Comparison of ENCODE assay signal across 1 cellular context in the genomic region with DNA sequence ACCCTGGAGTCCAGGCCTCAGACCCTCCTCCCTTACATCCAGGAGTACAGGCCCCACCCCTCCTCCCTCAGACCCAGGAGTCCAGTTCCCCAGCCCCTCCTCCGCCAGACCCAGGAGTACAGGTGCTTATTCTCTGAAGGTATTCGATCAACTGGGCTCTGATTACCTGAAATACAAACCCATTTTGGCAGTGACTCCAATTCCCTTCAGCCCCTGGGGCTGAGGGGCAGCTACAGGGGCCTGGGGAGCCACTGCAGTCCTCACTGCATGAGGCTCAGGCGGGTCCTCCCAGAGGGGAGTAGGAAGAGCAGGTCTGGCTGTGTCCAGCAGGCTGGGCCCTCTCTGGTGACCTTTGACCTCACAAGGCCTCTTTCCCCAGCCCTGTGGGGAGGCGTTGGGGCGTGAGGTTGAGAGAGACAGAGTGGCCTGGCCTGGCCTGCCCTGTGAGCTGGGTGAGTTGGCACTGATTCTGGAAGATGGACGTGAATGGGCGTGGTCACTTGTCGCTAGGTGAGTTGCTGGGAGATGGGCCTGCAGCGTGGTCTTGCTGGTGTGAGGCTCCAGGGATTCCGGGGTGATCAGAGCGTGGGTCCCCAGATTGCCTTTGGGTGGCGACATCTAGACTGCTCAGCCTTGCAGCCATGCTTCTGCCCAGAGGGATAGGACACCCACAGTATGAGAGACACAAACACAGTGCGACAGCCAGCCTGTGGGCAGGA.
TF ChIP-seq lines count a peak whose summit lies in the region.

No MANE protein-coding gene starts in this region.

TF ChIP-seq in HepG2, 621 proteins besides CTCF, POLR2A, EP300 and RAD21 (continued from another document and continues in another):
- TF ChIP-seq, protein P1, sequence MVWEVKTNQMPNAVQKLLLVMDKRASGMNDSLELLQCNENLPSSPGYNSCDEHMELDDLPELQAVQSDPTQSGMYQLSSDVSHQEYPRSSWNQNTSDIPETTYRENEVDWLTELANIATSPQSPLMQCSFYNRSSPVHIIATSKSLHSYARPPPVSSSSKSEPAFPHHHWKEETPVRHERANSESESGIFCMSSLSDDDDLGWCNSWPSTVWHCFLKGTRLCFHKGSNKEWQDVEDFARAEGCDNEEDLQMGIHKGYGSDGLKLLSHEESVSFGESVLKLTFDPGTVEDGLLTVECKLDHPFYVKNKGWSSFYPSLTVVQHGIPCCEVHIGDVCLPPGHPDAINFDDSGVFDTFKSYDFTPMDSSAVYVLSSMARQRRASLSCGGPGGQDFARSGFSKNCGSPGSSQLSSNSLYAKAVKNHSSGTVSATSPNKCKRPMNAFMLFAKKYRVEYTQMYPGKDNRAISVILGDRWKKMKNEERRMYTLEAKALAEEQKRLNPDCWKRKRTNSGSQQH (CRISPR knock-in tag; IDR thresholded peaks at IDR 0.05; ENCODE audit: low read depth), result no peak; the same call in 1 of the 2 replicates
- no peak for TF ChIP-seq TAF15 (IDR thresholded peaks at IDR 0.05; ENCODE audit: low read depth, low read length, poor library complexity, severe bottlenecking)
- TF ChIP-seq, protein P2, sequence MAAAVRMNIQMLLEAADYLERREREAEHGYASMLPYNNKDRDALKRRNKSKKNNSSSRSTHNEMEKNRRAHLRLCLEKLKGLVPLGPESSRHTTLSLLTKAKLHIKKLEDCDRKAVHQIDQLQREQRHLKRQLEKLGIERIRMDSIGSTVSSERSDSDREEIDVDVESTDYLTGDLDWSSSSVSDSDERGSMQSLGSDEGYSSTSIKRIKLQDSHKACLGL (CRISPR knock-in tag; IDR thresholded peaks at IDR 0.05), result peak; percentile 64; the same call in 1 of the 2 replicates
- TF ChIP-seq NR2F1 (CRISPR knock-in tag; IDR thresholded peaks at IDR 0.05), result peak; percentile 73 to 79
- TF ChIP-seq, protein P3, sequence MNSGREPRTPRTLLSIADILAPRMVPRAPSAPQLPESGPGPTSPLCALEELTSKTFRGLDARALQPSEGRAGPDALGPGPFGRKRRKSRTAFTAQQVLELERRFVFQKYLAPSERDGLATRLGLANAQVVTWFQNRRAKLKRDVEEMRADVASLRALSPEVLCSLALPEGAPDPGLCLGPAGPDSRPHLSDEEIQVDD (CRISPR knock-in tag; IDR thresholded peaks at IDR 0.05; ENCODE audit: borderline replicate concordance), result no peak
- TF ChIP-seq, protein P4, sequence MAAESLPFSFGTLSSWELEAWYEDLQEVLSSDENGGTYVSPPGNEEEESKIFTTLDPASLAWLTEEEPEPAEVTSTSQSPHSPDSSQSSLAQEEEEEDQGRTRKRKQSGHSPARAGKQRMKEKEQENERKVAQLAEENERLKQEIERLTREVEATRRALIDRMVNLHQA (CRISPR knock-in tag; IDR thresholded peaks at IDR 0.05), result no peak
- TF ChIP-seq ZEB1 (IDR thresholded peaks at IDR 0.05; ENCODE audit: insufficient replicate concordance, low read depth), result no peak
- peak; percentile 89 for TF ChIP-seq SNAI1 (CRISPR knock-in tag; IDR thresholded peaks at IDR 0.05; ENCODE audit: borderline replicate concordance)
- TF ChIP-seq ZNF33A (CRISPR knock-in tag; IDR thresholded peaks at IDR 0.05; ENCODE audit: borderline replicate concordance), result 0 out of 2 replicates have a peak, but pooled peaks have one; percentile 81
- TF ChIP-seq, protein P5, sequence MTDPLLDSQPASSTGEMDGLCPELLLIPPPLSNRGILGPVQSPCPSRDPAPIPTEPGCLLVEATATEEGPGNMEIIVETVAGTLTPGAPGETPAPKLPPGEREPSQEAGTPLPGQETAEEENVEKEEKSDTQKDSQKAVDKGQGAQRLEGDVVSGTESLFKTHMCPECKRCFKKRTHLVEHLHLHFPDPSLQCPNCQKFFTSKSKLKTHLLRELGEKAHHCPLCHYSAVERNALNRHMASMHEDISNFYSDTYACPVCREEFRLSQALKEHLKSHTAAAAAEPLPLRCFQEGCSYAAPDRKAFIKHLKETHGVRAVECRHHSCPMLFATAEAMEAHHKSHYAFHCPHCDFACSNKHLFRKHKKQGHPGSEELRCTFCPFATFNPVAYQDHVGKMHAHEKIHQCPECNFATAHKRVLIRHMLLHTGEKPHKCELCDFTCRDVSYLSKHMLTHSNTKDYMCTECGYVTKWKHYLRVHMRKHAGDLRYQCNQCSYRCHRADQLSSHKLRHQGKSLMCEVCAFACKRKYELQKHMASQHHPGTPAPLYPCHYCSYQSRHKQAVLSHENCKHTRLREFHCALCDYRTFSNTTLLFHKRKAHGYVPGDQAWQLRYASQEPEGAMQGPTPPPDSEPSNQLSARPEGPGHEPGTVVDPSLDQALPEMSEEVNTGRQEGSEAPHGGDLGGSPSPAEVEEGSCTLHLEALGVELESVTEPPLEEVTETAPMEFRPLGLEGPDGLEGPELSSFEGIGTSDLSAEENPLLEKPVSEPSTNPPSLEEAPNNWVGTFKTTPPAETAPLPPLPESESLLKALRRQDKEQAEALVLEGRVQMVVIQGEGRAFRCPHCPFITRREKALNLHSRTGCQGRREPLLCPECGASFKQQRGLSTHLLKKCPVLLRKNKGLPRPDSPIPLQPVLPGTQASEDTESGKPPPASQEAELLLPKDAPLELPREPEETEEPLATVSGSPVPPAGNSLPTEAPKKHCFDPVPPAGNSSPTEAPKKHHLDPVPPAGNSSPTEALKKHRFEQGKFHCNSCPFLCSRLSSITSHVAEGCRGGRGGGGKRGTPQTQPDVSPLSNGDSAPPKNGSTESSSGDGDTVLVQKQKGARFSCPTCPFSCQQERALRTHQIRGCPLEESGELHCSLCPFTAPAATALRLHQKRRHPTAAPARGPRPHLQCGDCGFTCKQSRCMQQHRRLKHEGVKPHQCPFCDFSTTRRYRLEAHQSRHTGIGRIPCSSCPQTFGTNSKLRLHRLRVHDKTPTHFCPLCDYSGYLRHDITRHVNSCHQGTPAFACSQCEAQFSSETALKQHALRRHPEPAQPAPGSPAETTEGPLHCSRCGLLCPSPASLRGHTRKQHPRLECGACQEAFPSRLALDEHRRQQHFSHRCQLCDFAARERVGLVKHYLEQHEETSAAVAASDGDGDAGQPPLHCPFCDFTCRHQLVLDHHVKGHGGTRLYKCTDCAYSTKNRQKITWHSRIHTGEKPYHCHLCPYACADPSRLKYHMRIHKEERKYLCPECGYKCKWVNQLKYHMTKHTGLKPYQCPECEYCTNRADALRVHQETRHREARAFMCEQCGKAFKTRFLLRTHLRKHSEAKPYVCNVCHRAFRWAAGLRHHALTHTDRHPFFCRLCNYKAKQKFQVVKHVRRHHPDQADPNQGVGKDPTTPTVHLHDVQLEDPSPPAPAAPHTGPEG (CRISPR knock-in tag; IDR thresholded peaks at IDR 0.05), result peak; percentile 12; the same call in 1 of the 2 replicates
- TF ChIP-seq ZBTB21 (CRISPR knock-in tag; IDR thresholded peaks at IDR 0.05), result no peak
- no peak for TF ChIP-seq SOX13 (IDR thresholded peaks at IDR 0.05)
- TF ChIP-seq SOX13 (CRISPR knock-in tag; conservative IDR thresholded peaks at IDR 0.05 in 1 of 2, IDR thresholded peaks at IDR 0.05 in 1 of 2), result no peak
- TF ChIP-seq ZNF761 (CRISPR knock-in tag; conservative IDR thresholded peaks at IDR 0.05), result no peak; the same call in 1 of the 2 replicates
- TF ChIP-seq RXRB (CRISPR knock-in tag; IDR thresholded peaks at IDR 0.05; ENCODE audit: borderline replicate concordance), result peak; percentile 8; the same call in 1 of the 2 replicates
- 0 out of 2 replicates have a peak, but pooled peaks have one; percentile 9 for TF ChIP-seq MTA1 (CRISPR knock-in tag; IDR thresholded peaks at IDR 0.05; ENCODE audit: borderline replicate concordance)
- TF ChIP-seq RXRA (CRISPR knock-in tag; IDR thresholded peaks at IDR 0.05), result peak; percentile 57
- TF ChIP-seq KLF11 (CRISPR knock-in tag; IDR thresholded peaks at IDR 0.05), result no peak
- peak; percentile 10; the same call in 1 of the 2 replicates for TF ChIP-seq ERF (CRISPR knock-in tag; IDR thresholded peaks at IDR 0.05)
- TF ChIP-seq STAT5B (CRISPR knock-in tag; IDR thresholded peaks at IDR 0.05), result no peak
- TF ChIP-seq, protein P6, sequence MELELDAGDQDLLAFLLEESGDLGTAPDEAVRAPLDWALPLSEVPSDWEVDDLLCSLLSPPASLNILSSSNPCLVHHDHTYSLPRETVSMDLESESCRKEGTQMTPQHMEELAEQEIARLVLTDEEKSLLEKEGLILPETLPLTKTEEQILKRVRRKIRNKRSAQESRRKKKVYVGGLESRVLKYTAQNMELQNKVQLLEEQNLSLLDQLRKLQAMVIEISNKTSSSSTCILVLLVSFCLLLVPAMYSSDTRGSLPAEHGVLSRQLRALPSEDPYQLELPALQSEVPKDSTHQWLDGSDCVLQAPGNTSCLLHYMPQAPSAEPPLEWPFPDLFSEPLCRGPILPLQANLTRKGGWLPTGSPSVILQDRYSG (CRISPR knock-in tag; IDR thresholded peaks at IDR 0.05), result no peak
- TF ChIP-seq ZFP36L1 (CRISPR knock-in tag; IDR thresholded peaks at IDR 0.05), result 0 out of 2 replicates have a peak, but pooled peaks have one; percentile 20
- no peak for TF ChIP-seq ZSCAN30 (CRISPR knock-in tag; IDR thresholded peaks at IDR 0.05)
- no peak for TF ChIP-seq LCORL (IDR thresholded peaks at IDR 0.05)
- 0 out of 2 replicates have a peak, but pooled peaks have one; percentile 33 for TF ChIP-seq LCORL (CRISPR knock-in tag; IDR thresholded peaks at IDR 0.05)
- TF ChIP-seq, protein P7, sequence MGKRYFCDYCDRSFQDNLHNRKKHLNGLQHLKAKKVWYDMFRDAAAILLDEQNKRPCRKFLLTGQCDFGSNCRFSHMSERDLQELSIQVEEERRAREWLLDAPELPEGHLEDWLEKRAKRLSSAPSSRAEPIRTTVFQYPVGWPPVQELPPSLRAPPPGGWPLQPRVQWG (CRISPR knock-in tag; IDR thresholded peaks at IDR 0.05; ENCODE audit: borderline replicate concordance, low read depth), result no peak
- 0 out of 2 replicates have a peak, but pooled peaks have one; percentile 12 for TF ChIP-seq ZNF441 (CRISPR knock-in tag; IDR thresholded peaks at IDR 0.05; ENCODE audit: borderline replicate concordance)
- TF ChIP-seq, protein P8, sequence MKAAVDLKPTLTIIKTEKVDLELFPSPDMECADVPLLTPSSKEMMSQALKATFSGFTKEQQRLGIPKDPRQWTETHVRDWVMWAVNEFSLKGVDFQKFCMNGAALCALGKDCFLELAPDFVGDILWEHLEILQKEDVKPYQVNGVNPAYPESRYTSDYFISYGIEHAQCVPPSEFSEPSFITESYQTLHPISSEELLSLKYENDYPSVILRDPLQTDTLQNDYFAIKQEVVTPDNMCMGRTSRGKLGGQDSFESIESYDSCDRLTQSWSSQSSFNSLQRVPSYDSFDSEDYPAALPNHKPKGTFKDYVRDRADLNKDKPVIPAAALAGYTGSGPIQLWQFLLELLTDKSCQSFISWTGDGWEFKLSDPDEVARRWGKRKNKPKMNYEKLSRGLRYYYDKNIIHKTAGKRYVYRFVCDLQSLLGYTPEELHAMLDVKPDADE (CRISPR knock-in tag; IDR thresholded peaks at IDR 0.05), result no peak
- no peak for TF ChIP-seq FOXK2 (IDR thresholded peaks at IDR 0.05)
- TF ChIP-seq ZNF563 (CRISPR knock-in tag; IDR thresholded peaks at IDR 0.05), result no peak
- peak; percentile 60 for TF ChIP-seq HNF4A (CRISPR knock-in tag; IDR thresholded peaks at IDR 0.05)
- TF ChIP-seq ZNF720 (CRISPR knock-in tag; IDR thresholded peaks at IDR 0.05), result no peak
- TF ChIP-seq, protein P9, sequence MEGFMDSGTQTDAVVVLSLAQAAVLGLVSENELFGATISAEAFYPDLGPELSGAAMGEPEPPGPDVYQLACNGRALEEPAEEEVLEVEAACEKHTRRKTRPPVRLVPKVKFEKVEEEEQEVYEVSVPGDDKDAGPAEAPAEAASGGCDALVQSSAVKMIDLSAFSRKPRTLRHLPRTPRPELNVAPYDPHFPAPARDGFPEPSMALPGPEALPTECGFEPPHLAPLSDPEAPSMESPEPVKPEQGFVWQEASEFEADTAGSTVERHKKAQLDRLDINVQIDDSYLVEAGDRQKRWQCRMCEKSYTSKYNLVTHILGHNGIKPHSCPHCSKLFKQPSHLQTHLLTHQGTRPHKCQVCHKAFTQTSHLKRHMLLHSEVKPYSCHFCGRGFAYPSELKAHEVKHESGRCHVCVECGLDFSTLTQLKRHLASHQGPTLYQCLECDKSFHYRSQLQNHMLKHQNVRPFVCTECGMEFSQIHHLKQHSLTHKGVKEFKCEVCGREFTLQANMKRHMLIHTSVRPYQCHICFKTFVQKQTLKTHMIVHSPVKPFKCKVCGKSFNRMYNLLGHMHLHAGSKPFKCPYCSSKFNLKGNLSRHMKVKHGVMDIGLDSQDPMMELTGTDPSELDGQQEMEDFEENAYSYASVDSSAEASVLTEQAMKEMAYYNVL (CRISPR knock-in tag; IDR thresholded peaks at IDR 0.05; ENCODE audit: borderline replicate concordance), result 0 out of 2 replicates have a peak, but pooled peaks have one; percentile 34
- no peak for TF ChIP-seq ISL2 (CRISPR knock-in tag; IDR thresholded peaks at IDR 0.05)
- no peak for TF ChIP-seq RELA (CRISPR knock-in tag; IDR thresholded peaks at IDR 0.05)
- TF ChIP-seq ZBTB38 (CRISPR knock-in tag; IDR thresholded peaks at IDR 0.05), result peak; percentile 78; the same call in 1 of the 2 replicates
- 0 out of 2 replicates have a peak, but pooled peaks have one; percentile 13 for TF ChIP-seq SRY (CRISPR knock-in tag; IDR thresholded peaks at IDR 0.05)
- TF ChIP-seq NR1H2 (CRISPR knock-in tag; IDR thresholded peaks at IDR 0.05; ENCODE audit: borderline replicate concordance, low read depth), result no peak; the same call in 1 of the 2 replicates
- TF ChIP-seq NR2F6 (IDR thresholded peaks at IDR 0.05), result peak; percentile 92
- TF ChIP-seq NR2F6 (CRISPR knock-in tag; IDR thresholded peaks at IDR 0.05), result peak; percentile 94
- no peak for TF ChIP-seq WIZ (CRISPR knock-in tag; IDR thresholded peaks at IDR 0.05)
- 0 out of 2 replicates have a peak, but pooled peaks have one; percentile 19 for TF ChIP-seq ZFYVE20 (CRISPR knock-in tag; IDR thresholded peaks at IDR 0.05; ENCODE audit: borderline replicate concordance, low read depth)
- TF ChIP-seq, protein P10, sequence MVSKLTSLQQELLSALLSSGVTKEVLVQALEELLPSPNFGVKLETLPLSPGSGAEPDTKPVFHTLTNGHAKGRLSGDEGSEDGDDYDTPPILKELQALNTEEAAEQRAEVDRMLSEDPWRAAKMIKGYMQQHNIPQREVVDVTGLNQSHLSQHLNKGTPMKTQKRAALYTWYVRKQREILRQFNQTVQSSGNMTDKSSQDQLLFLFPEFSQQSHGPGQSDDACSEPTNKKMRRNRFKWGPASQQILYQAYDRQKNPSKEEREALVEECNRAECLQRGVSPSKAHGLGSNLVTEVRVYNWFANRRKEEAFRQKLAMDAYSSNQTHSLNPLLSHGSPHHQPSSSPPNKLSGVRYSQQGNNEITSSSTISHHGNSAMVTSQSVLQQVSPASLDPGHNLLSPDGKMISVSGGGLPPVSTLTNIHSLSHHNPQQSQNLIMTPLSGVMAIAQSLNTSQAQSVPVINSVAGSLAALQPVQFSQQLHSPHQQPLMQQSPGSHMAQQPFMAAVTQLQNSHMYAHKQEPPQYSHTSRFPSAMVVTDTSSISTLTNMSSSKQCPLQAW (CRISPR knock-in tag; IDR thresholded peaks at IDR 0.05), result peak; percentile 12; the same call in 1 of the 2 replicates
- peak; percentile 39; the same call in 1 of the 2 replicates for TF ChIP-seq ZNF567 (CRISPR knock-in tag; IDR thresholded peaks at IDR 0.05; ENCODE audit: borderline replicate concordance)
- TF ChIP-seq ZNF891 (CRISPR knock-in tag; IDR thresholded peaks at IDR 0.05), result no peak; the same call in 1 of the 2 replicates
- TF ChIP-seq POGZ (CRISPR knock-in tag; IDR thresholded peaks at IDR 0.05), result 0 out of 2 replicates have a peak, but pooled peaks have one; percentile 31
- TF ChIP-seq ZZZ3 (CRISPR knock-in tag; IDR thresholded peaks at IDR 0.05; ENCODE audit: borderline replicate concordance), result no peak
- no peak for TF ChIP-seq MED13 (CRISPR knock-in tag; IDR thresholded peaks at IDR 0.05)
- TF ChIP-seq, protein P11, sequence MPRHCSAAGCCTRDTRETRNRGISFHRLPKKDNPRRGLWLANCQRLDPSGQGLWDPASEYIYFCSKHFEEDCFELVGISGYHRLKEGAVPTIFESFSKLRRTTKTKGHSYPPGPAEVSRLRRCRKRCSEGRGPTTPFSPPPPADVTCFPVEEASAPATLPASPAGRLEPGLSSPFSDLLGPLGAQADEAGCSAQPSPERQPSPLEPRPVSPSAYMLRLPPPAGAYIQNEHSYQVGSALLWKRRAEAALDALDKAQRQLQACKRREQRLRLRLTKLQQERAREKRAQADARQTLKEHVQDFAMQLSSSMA (CRISPR knock-in tag; IDR thresholded peaks at IDR 0.05), result peak; percentile 28; the same call in 1 of the 2 replicates
